In the genomic region with DNA sequence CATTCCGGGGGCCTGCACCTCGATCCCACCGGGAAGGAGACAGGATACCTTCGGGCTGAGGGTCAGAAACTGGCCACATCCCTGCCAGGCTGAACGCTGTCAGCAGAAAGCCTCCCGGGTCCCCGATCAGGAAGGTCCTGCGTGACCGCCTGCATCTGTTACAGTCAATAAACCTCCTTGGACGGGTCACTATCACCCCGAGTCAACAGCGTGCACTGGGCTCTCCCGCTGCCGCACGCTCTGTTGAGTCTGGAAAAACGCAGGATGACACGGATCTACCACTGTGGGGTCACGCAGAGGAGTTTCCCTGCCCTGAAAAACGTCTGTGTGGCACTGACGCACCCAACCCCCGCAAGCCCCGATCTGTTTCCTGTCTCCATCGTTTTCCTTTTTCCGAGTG, we compare ENCODE assay signal across 9 cellular contexts. TPM values are rescaled to one million over a fixed set of nuclear protein-coding genes. Genes with fewer than 3 reads are reported as not detected.
DNase-seq lines count a peak whose midpoint lies in the region; ATAC-seq and TF ChIP-seq lines count a peak whose summit lies in the region.
"Had no signal": no experiment of that assay in that cellular context is flagged by ENCODE, and none has a peak within 500 bp of the region (broad histone marks: within the 10 kb centered on the region; RNA-seq: fewer than 3 reads in every experiment).

No MANE protein-coding gene starts in this region.

- H3K9me2 ChIP-seq in DOHH2 (replicated peaks; ENCODE audit: control insufficient read depth, low read length) = no peaks in the 10 kb centered on the region

- H2BK12ac ChIP-seq in trophoblast cell (ENCODE audit: low read length) = no peak overlapping the region

- no peak overlapping the region for H3K14ac ChIP-seq in trophoblast cell (ENCODE audit: low read length)

- TF ChIP-seq CTCF in DOHH2 (IDR thresholded peaks at IDR 0.05; ENCODE audit: low read depth, low read length, poor library complexity, severe bottlenecking) (no peak), RWPE2 (IDR thresholded peaks at IDR 0.05; ENCODE audit: poor library complexity, severe bottlenecking) (no peak), fibroblast of lung (conservative IDR thresholded peaks at IDR 0.05 in 1 of 2, IDR thresholded peaks at IDR 0.05 in 1 of 2; ENCODE audit: low read depth in 1 of 2, low read length in 2 of 2) (no peak), sigmoid colon (IDR thresholded peaks at IDR 0.05) (no peak), stomach (IDR thresholded peaks at IDR 0.05) (no peak)

- no peak for ATAC-seq in RWPE2 (ENCODE audit: low read depth)

- peak overlapping the region; percentile 95 for H3K4me2 ChIP-seq in DOHH2 (ENCODE audit: low read length)
- peak overlapping the region; percentile 52 for H3K4me2 ChIP-seq in fibroblast of lung (ENCODE audit: extremely low read depth, insufficient read depth, low read length)
- peak overlapping the region; percentile 64 for H3K4me2 ChIP-seq in trophoblast cell (ENCODE audit: low read length)

- peaks cover 36% of the 10 kb centered on the region for H3F3A ChIP-seq in DOHH2 (ENCODE audit: control insufficient read depth, insufficient read depth)

- H3K9ac ChIP-seq in fibroblast of lung (ENCODE audit: insufficient read depth, low read length) (no peak overlapping the region), trophoblast cell (ENCODE audit: low read length) (no peak overlapping the region)

- no peak overlapping the region for H3K4ac ChIP-seq in trophoblast cell (ENCODE audit: low read depth, low read length)

- peak overlapping the region; percentile 98 for H3K4me3 ChIP-seq in DOHH2 (ENCODE audit: low read length)
- no peak overlapping the region for H3K4me3 ChIP-seq in RWPE2 (ENCODE audit: severe bottlenecking)
- peak overlapping the region in 3 of 4 experiments; percentile 12 to 50 (median 27) for H3K4me3 ChIP-seq in fibroblast of lung (replicated peaks in 1 of 4; ENCODE audit: control extremely low read depth in 1 of 4, insufficient read depth in 1 of 4, low read depth in 3 of 4, low read length in 4 of 4)
- no peak overlapping the region for H3K4me3 ChIP-seq in trophoblast cell (ENCODE audit: low read depth, low read length)
- H3K4me3 ChIP-seq in sigmoid colon = no peak overlapping the region
- H3K4me3 ChIP-seq in stomach = peak overlapping the region in 2 of 4 donors; percentile 44 to 54

- peak overlapping the region; percentile 65 for H3K27ac ChIP-seq in DOHH2 (ENCODE audit: low read depth, low read length)
- H3K27ac ChIP-seq in RWPE2 (ENCODE audit: poor library complexity, severe bottlenecking) = no peak overlapping the region
- no peak overlapping the region for H3K27ac ChIP-seq in fibroblast of lung (ENCODE audit: insufficient read depth, low read length)
- no peak overlapping the region for H3K27ac ChIP-seq in trophoblast cell (ENCODE audit: low read depth, low read length)
- H3K27ac ChIP-seq in sigmoid colon = no peak overlapping the region
- H3K27ac ChIP-seq in stomach = no peak overlapping the region

- WGBS in trophoblast cell (ENCODE audit: extremely low coverage, insufficient coverage, insufficient read length) = no CpG with 5 or more reads among the region's 24 CpGs
- WGBS in sigmoid colon, 2 donors = 4 to 8% methylated on average over 24 of the region's 24 CpGs
- WGBS in stomach, 5 donors = 6 to 11% (median 7%) methylated on average over 21 to 24 of the region's 24 CpGs

- H3K18ac ChIP-seq in trophoblast cell (ENCODE audit: low read length) = no peak overlapping the region

- no peak for TF ChIP-seq EP300 in sigmoid colon (IDR thresholded peaks at IDR 0.05)
- TF ChIP-seq EP300 in stomach (IDR thresholded peaks at IDR 0.05) = no peak

- H3K27me3 ChIP-seq in DOHH2 (ENCODE audit: control insufficient read depth, low read length) (no peaks in the 10 kb centered on the region), RWPE2 (ENCODE audit: insufficient read depth, poor library complexity, severe bottlenecking) (peaks cover 30% of the 10 kb centered on the region), fibroblast of lung (ENCODE audit: control insufficient read depth, insufficient read depth, low read length) (peaks cover 6% of the 10 kb centered on the region), trophoblast cell (ENCODE audit: insufficient read depth, low read length) (peaks cover 9% of the 10 kb centered on the region), sigmoid colon (peaks cover 10 to 59% (median 44%) of the 10 kb centered on the region in 3 donors), stomach (peaks cover 0 to 61% (median 36%) of the 10 kb centered on the region in 3 donors)

- H2AFZ ChIP-seq in fibroblast of lung (ENCODE audit: low read length) = no peak overlapping the region
- H2AFZ ChIP-seq in trophoblast cell (ENCODE audit: insufficient read depth, low read length, poor library complexity) = no peak overlapping the region

- H3K79me1 ChIP-seq in trophoblast cell (ENCODE audit: low read length) = no peaks in the 10 kb centered on the region

- H2BK5ac ChIP-seq in trophoblast cell (ENCODE audit: low read depth, low read length, poor library complexity) = no peak overlapping the region

- TF ChIP-seq POLR2A in sigmoid colon (IDR thresholded peaks at IDR 0.05) (no peak), stomach (IDR thresholded peaks at IDR 0.05) (no peak)

- H4K91ac ChIP-seq in trophoblast cell (ENCODE audit: low read depth, low read length) = no peak overlapping the region

- no peak overlapping the region for H2AK5ac ChIP-seq in trophoblast cell (ENCODE audit: low read length)

- H3K4me1 ChIP-seq in DOHH2 (ENCODE audit: control insufficient read depth, low read length) (peaks cover 58% of the 10 kb centered on the region), RWPE2 (ENCODE audit: insufficient read depth, poor library complexity, severe bottlenecking) (no peaks in the 10 kb centered on the region), fibroblast of lung (ENCODE audit: control insufficient read depth, extremely low read depth, insufficient read depth, low read length) (no peaks in the 10 kb centered on the region), trophoblast cell (ENCODE audit: control insufficient read depth in 1 of 2, insufficient read depth in 2 of 2, low read length in 2 of 2) (peaks cover 6 to 14% of the 10 kb centered on the region in 2 experiments), sigmoid colon (peaks cover 0 to 21% (median 19%) of the 10 kb centered on the region in 4 donors), stomach (peaks cover 14 to 28% (median 21%) of the 10 kb centered on the region in 4 donors)

- 0 out of 2 replicates have a peak, but pooled peaks cover 6% of the 10 kb centered on the region for H4K20me1 ChIP-seq in DOHH2 (ENCODE audit: control insufficient read depth, insufficient read depth, low read depth, low read length)
- no peaks in the 10 kb centered on the region for H4K20me1 ChIP-seq in fibroblast of lung (ENCODE audit: control insufficient read depth, extremely low read depth, insufficient read depth, low read length)

- peaks cover 86% of the 10 kb centered on the region for H3K79me2 ChIP-seq in DOHH2 (ENCODE audit: control insufficient read depth, low read length)
- no peaks in the 10 kb centered on the region for H3K79me2 ChIP-seq in fibroblast of lung (ENCODE audit: control insufficient read depth, insufficient read depth, low read length)
- H3K79me2 ChIP-seq in trophoblast cell (ENCODE audit: control insufficient read depth, insufficient read depth, low read length, poor library complexity) = peaks cover 5% of the 10 kb centered on the region

- DNase-seq in RWPE2 (ENCODE audit: low spot score) (peak; percentile 68), fibroblast of lung (ENCODE audit: low read depth in 2 of 2) (no peak), trophoblast cell (no peak), sigmoid colon (no peak), NCI-H524 (lab: John Stamatoyannopoulos, UW) (no peak), iPS-NIHi7 (ENCODE audit: extremely low spot score) (no peak), stomach (no peak)
- DNase-seq: NCI-H2081 had no signal

- H3K36me3 ChIP-seq in DOHH2 (ENCODE audit: control insufficient read depth, low read length) (peaks cover 36% of the 10 kb centered on the region), RWPE2 (ENCODE audit: low read depth) (0 out of 2 replicates have a peak, but pooled peaks cover 3% of the 10 kb centered on the region), fibroblast of lung (ENCODE audit: control insufficient read depth, insufficient read depth, low read length) (no peaks in the 10 kb centered on the region), trophoblast cell (ENCODE audit: control insufficient read depth in 1 of 2, insufficient read depth in 2 of 2, low read length in 2 of 2) (no peaks in the 10 kb centered on the region), sigmoid colon (no peaks in the 10 kb centered on the region), stomach (no peaks in the 10 kb centered on the region)

- H4K12ac ChIP-seq in trophoblast cell (ENCODE audit: low read depth, low read length) = no peak overlapping the region

- no peaks in the 10 kb centered on the region for H3K9me3 ChIP-seq in DOHH2 (ENCODE audit: control insufficient read depth, insufficient read depth, low read length)
- no peaks in the 10 kb centered on the region for H3K9me3 ChIP-seq in RWPE2 (ENCODE audit: severe bottlenecking)
- H3K9me3 ChIP-seq in fibroblast of lung (ENCODE audit: control insufficient read depth, insufficient read depth, low read depth, low read length) = no peaks in the 10 kb centered on the region
- peaks cover 3% of the 10 kb centered on the region for H3K9me3 ChIP-seq in trophoblast cell (ENCODE audit: insufficient read depth, low read depth, low read length)
- H3K9me3 ChIP-seq in sigmoid colon = no peaks in the 10 kb centered on the region
- H3K9me3 ChIP-seq in stomach = no peaks in the 10 kb centered on the region

- intact Hi-C loops in sigmoid colon (cut with DNase I) (no loop called here), stomach (cut with DNase I; ENCODE audit: low total_unique reads) (no loop called here)

- no peak overlapping the region for H3K23ac ChIP-seq in trophoblast cell (ENCODE audit: low read length)

- no peak overlapping the region for H4K8ac ChIP-seq in trophoblast cell (ENCODE audit: low read depth, low read length)

- no peak overlapping the region for H2BK120ac ChIP-seq in trophoblast cell (ENCODE audit: insufficient read depth, low read length, poor library complexity)

RNA-seq across cellular contexts. Expression of a gene that starts 12.1 kb away (rescaled TPM):
- total RNA-seq in fibroblast of lung (14.4 and 14.7 TPM in 2 replicates), sigmoid colon (10 to 100 TPM in 1 of 4 donors, 1 to 10 TPM in 3; 3.2 to 16.1 (median 6.6) TPM), stomach (10 to 100 TPM in 3 of 5 donors, 1 to 10 TPM in 2; 5.3 to 31.7 (median 15.8) TPM)
- polyA plus RNA-seq in fibroblast of lung (3.2 and 6.3 TPM in 2 replicates), sigmoid colon (10 to 100 TPM in 1 of 3 donors, 1 to 10 TPM in 2; 2.1 to 13.3 (median 5.4) TPM), stomach (10 to 100 TPM; 10.5 to 30.2 (median 14.3) TPM)
- polyA plus RNA-seq in fibroblast of lung (2012) = 4.3 and 9.2 TPM in 2 replicates
- 20.1 and 24.1 TPM in 2 replicates for polyA minus RNA-seq in fibroblast of lung (ENCODE audit: low replicate concordance)
- 29.5 and 31.3 TPM in 2 replicates for polyA plus RNA-seq in trophoblast cell (2013)

RNA-seq across cellular contexts. Expression of a gene that starts 56.0 kb away (rescaled TPM):
- total RNA-seq in fibroblast of lung = 36.2 and 46.1 TPM in 2 replicates
- polyA plus RNA-seq in fibroblast of lung = 15.4 and 24.0 TPM in 2 replicates
- 29.3 and 55.1 TPM in 2 replicates for polyA plus RNA-seq in fibroblast of lung (2012)
- 12.4 and 21.8 TPM in 2 replicates for polyA minus RNA-seq in fibroblast of lung (ENCODE audit: low replicate concordance)
- polyA plus RNA-seq in trophoblast cell (2013) = 30.2 and 30.6 TPM in 2 replicates
- 10 to 100 TPM; 22.4 to 40.3 (median 30.9) TPM for total RNA-seq in sigmoid colon
- 10 to 100 TPM; 36.0 to 65.8 (median 36.5) TPM for polyA plus RNA-seq in sigmoid colon
- total RNA-seq in stomach = 10 to 100 TPM; 19.8 to 73.9 (median 36.8) TPM
- 10 to 100 TPM; 47.7 to 53.4 (median 48.6) TPM for polyA plus RNA-seq in stomach

Comparison
In these comparisons a context has a peak if more than half of its experiments do, and no peak if none do; other contexts are left out.
1. H3K4me3 ChIP-seq: peak in DOHH2 (single experiment) and fibroblast of lung (3 of 4); none in RWPE2 (single experiment), trophoblast cell (single experiment) and sigmoid colon (0 of 4).
2. Peak in every context shown above with its lines, with median percentiles within 50 percentile points of each other: H3K4me2 ChIP-seq.